Comparison of ENCODE assay signal across 11 cellular contexts in the genomic region with DNA sequence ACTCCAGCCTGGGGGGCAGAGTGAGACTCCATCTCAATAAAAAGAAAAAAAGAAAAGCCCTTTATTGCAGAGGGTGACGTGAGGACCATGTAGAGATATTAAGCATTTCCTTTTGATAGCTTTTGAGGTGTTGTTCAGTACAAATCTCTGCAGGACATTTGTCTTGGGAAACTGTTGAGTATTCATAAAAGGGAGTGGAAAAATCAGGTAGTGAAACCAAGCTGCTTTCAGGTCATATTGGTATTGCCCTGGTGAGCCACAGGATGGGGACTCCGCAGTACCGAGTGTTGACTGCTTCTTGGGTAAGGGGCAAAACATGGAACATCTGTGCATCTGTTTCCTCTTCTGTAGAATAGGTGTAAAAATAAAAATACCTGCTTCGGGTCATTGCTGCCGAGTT. TPM values are rescaled to one million over a fixed set of nuclear protein-coding genes. Genes with fewer than 3 reads are reported as not detected.
DNase-seq lines count a peak whose midpoint lies in the region; ATAC-seq and TF ChIP-seq lines count a peak whose summit lies in the region.
"Had no signal": no experiment of that assay in that cellular context is flagged by ENCODE, and none has a peak within 500 bp of the region (broad histone marks: within the 10 kb centered on the region; RNA-seq: fewer than 3 reads in every experiment).

No MANE protein-coding gene starts in this region.

- peaks cover 8 to 45% (median 19%) of the 10 kb centered on the region in 3 donors for H3K4me1 ChIP-seq in esophagus squamous epithelium

- WGBS in esophagus squamous epithelium, 2 donors: 54 to 76% methylated on average over 5 of the region's 5 CpGs

- ATAC-seq in GM18498 (IDR thresholded peaks at IDR 0.05; ENCODE audit: unreplicated experiment) (peak; percentile 61), GM21390 (IDR thresholded peaks at IDR 0.05; ENCODE audit: unreplicated experiment) (peak; percentile 56), HG03196 (IDR thresholded peaks at IDR 0.05; ENCODE audit: unreplicated experiment) (peak; percentile 48), omental fat pad (ENCODE audit: low FRiP score) (no peak)

- H3K27me3 ChIP-seq in esophagus squamous epithelium: no peaks in the 10 kb centered on the region
- H3K27me3 ChIP-seq: ovary had no signal

- H3K9me3 ChIP-seq in esophagus squamous epithelium: no peaks in the 10 kb centered on the region
- H3K9me3 ChIP-seq: ovary had no signal

- peak overlapping the region in 3 of 4 donors; percentile 72 to 83 (median 80) for H3K27ac ChIP-seq in esophagus squamous epithelium

- no peak for TF ChIP-seq POLR2A in esophagus squamous epithelium (IDR thresholded peaks at IDR 0.05)

- no peak for DNase-seq in esophagus squamous epithelium (lab: John Stamatoyannopoulos, UW)
- no peak for DNase-seq in KG1 (lab: John Stamatoyannopoulos, UW)
- DNase-seq in ecto neural progenitor cell (ENCODE audit: low spot score): no peak
- DNase-seq in dermis blood vessel endothelial cell: no peak
- no peak for DNase-seq in omental fat pad (ENCODE audit: low spot score)
- DNase-seq: activated naive CD4-positive, alpha-beta T cell treated with anti-CD3 and anti-CD28 coated beads, Interleukin-2, amount 10 ng/mL, durations not matched to agents 7 days and 5 days; KBM-7; ovary had no signal

- no peak for TF ChIP-seq CTCF in esophagus squamous epithelium (IDR thresholded peaks at IDR 0.05)
- TF ChIP-seq CTCF in omental fat pad (IDR thresholded peaks at IDR 0.05): no peak

- intact Hi-C loops in esophagus squamous epithelium (cut with DNase I): no loop called here

- H3K36me3 ChIP-seq in esophagus squamous epithelium: peaks cover 0 to 4% (median 0%) of the 10 kb centered on the region in 3 donors
- H3K36me3 ChIP-seq: ovary had no signal

- no peak overlapping the region for H3K4me3 ChIP-seq in esophagus squamous epithelium
- H3K4me3 ChIP-seq: ovary had no signal

RNA-seq across cellular contexts. Expression of a gene that starts 9.9 kb away (rescaled TPM):
- total RNA-seq in esophagus squamous epithelium (10 to 100 TPM; 12.1 to 68.7 (median 25.6) TPM), dermis blood vessel endothelial cell (47.5 and 59.7 TPM in 2 replicates), omental fat pad (10 to 100 TPM; 38.3 to 58.5 (median 41.3) TPM)

RNA-seq across cellular contexts. Expression of a gene that starts 36.0 kb away (rescaled TPM):
- 10 to 100 TPM; 29.1 to 65.9 (median 48.0) TPM for total RNA-seq in esophagus squamous epithelium
- 97.2 and 102 TPM in 2 replicates for total RNA-seq in dermis blood vessel endothelial cell
- total RNA-seq in omental fat pad: 10 to 100 TPM; 44.9 to 61.1 (median 53.8) TPM
